22 cellular contexts compared by ENCODE assay signal in the genomic region with DNA sequence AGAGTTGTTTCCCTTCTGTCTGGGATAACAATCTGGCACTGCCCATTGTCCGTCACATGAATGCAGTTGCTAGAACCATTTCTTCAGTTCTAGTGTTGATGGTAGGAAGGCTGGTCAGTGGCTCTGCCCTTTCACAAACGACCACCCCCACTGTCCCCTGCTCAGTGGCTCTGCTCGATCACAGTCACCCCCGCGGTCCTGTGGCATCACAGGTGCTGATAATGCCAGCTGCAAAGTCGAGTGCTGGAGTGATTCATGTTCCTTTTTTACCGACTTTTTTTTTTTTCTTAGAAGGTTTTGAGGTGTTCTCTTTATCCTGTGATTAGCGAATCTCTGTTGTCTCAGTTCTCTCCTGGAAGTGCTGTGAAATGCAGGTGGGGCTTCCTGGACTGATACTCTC.
"Had no signal": no experiment of that assay in that cellular context is flagged by ENCODE, and none has a peak within 500 bp of the region (broad histone marks: within the 10 kb centered on the region; RNA-seq: fewer than 3 reads in every experiment).

No MANE protein-coding gene starts in this region.

- H3K9me3 Mint-ChIP-seq: endodermal cell; nephron; neural progenitor cell; stimulated activated memory B cell treated with anti-CD40 and anti-IgM and Interleukin-4, amounts not matched to agents 10 μg/mL and 1 μg/mL and 100 μg/mL, for 72 hours; type B pancreatic cell had no signal

- H3K4me3 Mint-ChIP-seq: endodermal cell; mesothelial cell of epicardium; naive thymus-derived CD4-positive, alpha-beta T cell; nephron; neural progenitor cell; stimulated activated memory B cell treated with anti-CD40 and anti-IgM and Interleukin-4, amounts not matched to agents 10 μg/mL and 1 μg/mL and 100 μg/mL, for 72 hours; type B pancreatic cell had no signal

- H3K27ac Mint-ChIP-seq: endodermal cell; mesothelial cell of epicardium; nephron; neural progenitor cell; progenitor cell of endocrine pancreas; stimulated activated memory B cell treated with anti-CD40 and anti-IgM and Interleukin-4, amounts not matched to agents 10 μg/mL and 1 μg/mL and 100 μg/mL, for 72 hours; type B pancreatic cell had no signal

- DNase-seq: dorsolateral prefrontal cortex; effector CD4-positive, alpha-beta T cell; endodermal cell; foreskin fibroblast; gastrocnemius medialis; mesenchymal stem cell; mucosa of descending colon; naive thymus-derived CD4-positive, alpha-beta T cell; stimulated activated CD4-positive, alpha-beta T cell treated with anti-CD3 and anti-CD28 coated beads, Interleukin-2, amount 100 ng/mL, for 24 hours; stimulated activated CD4-positive, alpha-beta T cell treated with anti-CD3 and anti-CD28 coated beads, Interleukin-4, amount 100 ng/mL, for 24 hours; stimulated activated naive CD8-positive, alpha-beta T cell treated with anti-CD3 and anti-CD28 coated beads, Interleukin-15, Interleukin-2, amounts not matched to agents 100 U/mL and 50 U/mL, for 24 hours; substantia nigra; testis; tibial artery had no signal

- ATAC-seq: esophagus mucosa; gastrocnemius medialis; naive thymus-derived CD4-positive, alpha-beta T cell; sciatic nerve; stimulated activated memory B cell treated with anti-CD40 and anti-IgM and Interleukin-4, amounts not matched to agents 10 μg/mL and 1 μg/mL and 100 μg/mL, for 72 hours; stimulated activated naive CD8-positive, alpha-beta T cell treated with anti-CD3 and anti-CD28 coated beads, Interleukin-15, Interleukin-2, amounts not matched to agents 100 U/mL and 50 U/mL, for 24 hours had no signal

- H3K4me1 Mint-ChIP-seq: endodermal cell, mesothelial cell of epicardium, nephron, neural progenitor cell had no signal

- H3K27me3 Mint-ChIP-seq: naive thymus-derived CD4-positive, alpha-beta T cell; progenitor cell of endocrine pancreas; stimulated activated memory B cell treated with anti-CD40 and anti-IgM and Interleukin-4, amounts not matched to agents 10 μg/mL and 1 μg/mL and 100 μg/mL, for 72 hours; type B pancreatic cell had no signal
